Comparison of ENCODE assay signal across 8 cellular contexts in the genomic region with DNA sequence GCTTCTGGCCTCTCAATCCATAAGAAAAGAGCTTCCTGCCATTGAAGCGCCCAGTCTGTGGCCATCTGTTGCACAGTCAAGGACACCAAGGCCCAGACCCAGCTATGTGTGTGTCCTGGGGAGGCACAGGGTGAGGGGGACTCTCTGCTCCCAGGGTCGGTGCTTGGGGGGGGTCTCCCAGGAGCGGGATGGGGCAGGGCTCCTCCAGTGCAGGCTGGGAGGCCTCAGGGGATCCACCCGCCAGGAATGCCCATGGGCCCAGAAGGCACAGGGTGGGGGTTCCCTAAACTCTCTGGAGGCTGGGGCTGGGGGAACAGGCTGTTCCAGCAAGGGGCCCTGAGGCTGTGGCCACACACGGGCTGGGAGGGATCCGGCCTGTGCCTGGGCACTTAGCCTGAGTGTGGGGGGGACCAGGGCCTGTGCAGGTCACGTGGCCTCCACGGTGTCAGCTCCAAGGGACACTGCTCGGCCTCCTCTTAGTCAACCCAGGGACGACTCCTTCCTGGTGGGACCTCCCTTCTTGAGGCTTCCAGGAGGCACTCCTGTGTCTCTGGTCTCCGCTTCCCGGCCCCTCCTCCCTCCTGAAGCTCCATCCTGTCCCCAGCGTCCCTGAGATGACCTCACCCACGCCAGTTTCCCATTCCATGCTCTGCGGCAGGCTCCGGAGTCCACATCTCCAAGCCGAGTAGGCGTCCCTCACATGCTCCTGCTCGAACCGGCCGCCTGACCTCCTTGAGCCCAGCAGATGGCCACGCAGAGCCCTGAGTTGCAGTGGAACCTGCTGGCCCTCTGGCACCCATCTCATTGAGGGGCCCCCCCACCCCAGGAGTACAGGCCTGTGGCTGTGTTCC. TPM values are rescaled to one million over a fixed set of nuclear protein-coding genes. Genes with fewer than 3 reads are reported as not detected.
DNase-seq lines count a peak whose midpoint lies in the region; ATAC-seq and TF ChIP-seq lines count a peak whose summit lies in the region.

No MANE protein-coding gene starts in this region.

- H3K79me2 ChIP-seq in osteoblast (ENCODE audit: insufficient read depth, low read length): no peaks in the 10 kb centered on the region

- H3K4me2 ChIP-seq in osteoblast (ENCODE audit: insufficient read depth, low read length): no peak overlapping the region

- TF ChIP-seq CTCF in osteoblast (IDR thresholded peaks at IDR 0.05; ENCODE audit: extremely low read depth, low read depth, low read length): peak; percentile 46

- peak; percentile 48 for DNase-seq in Daoy (ENCODE audit: low read depth)
- DNase-seq in SJCRH30: peak; percentile 76 to 79
- peak; percentile 44 for DNase-seq in fibroblast of peridontal ligament (ENCODE audit: extremely low read depth)
- peak; percentile 96 for DNase-seq in osteoblast (ENCODE audit: insufficient read length, low spot score, missing footprints)
- DNase-seq in NCI-H524 treated with DMSO at 0.1 percent for 48 hours (lab: John Stamatoyannopoulos, UW): no peak
- no peak for DNase-seq in NCI-H774 (lab: John Stamatoyannopoulos, UW)

- 0 out of 2 replicates have a peak, but pooled peaks cover 4% of the 10 kb centered on the region for H3K9me3 ChIP-seq in SJCRH30 (replicated peaks)
- H3K9me3 ChIP-seq in osteoblast (ENCODE audit: low read depth, low read length): no peaks in the 10 kb centered on the region

- no peaks in the 10 kb centered on the region; the same call in 1 of the 2 replicates for H3K27me3 ChIP-seq in SJCRH30
- peaks cover 3% of the 10 kb centered on the region for H3K27me3 ChIP-seq in osteoblast (ENCODE audit: insufficient read depth, low read length)

- peak overlapping the region; percentile 82 for H2AFZ ChIP-seq in osteoblast (ENCODE audit: low read length)

- H3K4me1 ChIP-seq in SJCRH30 (peaks cover 8% of the 10 kb centered on the region; the same call in 1 of the 2 replicates), osteoblast (ENCODE audit: insufficient read depth, low read length) (no peaks in the 10 kb centered on the region)

- H3K27ac ChIP-seq in SJCRH30 (no peak overlapping the region), osteoblast (ENCODE audit: low read depth, low read length) (no peak overlapping the region)

- no peaks in the 10 kb centered on the region for H4K20me1 ChIP-seq in osteoblast (ENCODE audit: insufficient read depth, low read length)

- H3K36me3 ChIP-seq in SJCRH30 (no peaks in the 10 kb centered on the region), osteoblast (ENCODE audit: insufficient read depth, low read length) (no peaks in the 10 kb centered on the region)

- no peak overlapping the region for H3K4me3 ChIP-seq in SJCRH30
- no peak overlapping the region for H3K4me3 ChIP-seq in osteoblast (ENCODE audit: insufficient read depth, low read length)

- ATAC-seq in HG03520 (IDR thresholded peaks at IDR 0.05; ENCODE audit: unreplicated experiment) (no peak), GM18861 (IDR thresholded peaks at IDR 0.05; ENCODE audit: unreplicated experiment) (no peak)

RNA-seq across cellular contexts. Expression of a gene that starts 23.1 kb away (rescaled TPM):
- 6.8 and 11.0 TPM in 2 replicates for total RNA-seq in Daoy (2014; rRNA removed; shearing (Covaris generic))
- 17.4 and 20.0 TPM in 2 replicates for total RNA-seq in SJCRH30 (2014; rRNA removed; shearing (Covaris generic))
- 11.2 and 11.5 TPM in 2 replicates for total RNA-seq in osteoblast

Comparison
In these comparisons a context has a peak if more than half of its experiments do, and no peak if none do; other contexts are left out.
1. DNase-seq: peak in Daoy (single experiment), SJCRH30 (2 of 2), fibroblast of peridontal ligament (single experiment) and osteoblast (single experiment); none in NCI-H524 treated with DMSO at 0.1 percent for 48 hours (single experiment) and NCI-H774 (single experiment).